In genomic region chr1:230121950-230122349, GRCh38 we compare ENCODE assay signal across 27 cellular contexts. TPM values are rescaled to one million over a fixed set of nuclear protein-coding genes. Genes with fewer than 3 reads are reported as not detected.
A peak's percentile ranks its signal among the peaks of the same experiment; 100 is the strongest.
DNase-seq lines count a peak whose midpoint lies in the region; ATAC-seq, FAIRE-seq and TF ChIP-seq lines count a peak whose summit lies in the region.
"Had no signal": no experiment of that assay in that cellular context is flagged by ENCODE, and none has a peak within 500 bp of the region (broad histone marks: within the 10 kb centered on the region; RNA-seq: fewer than 3 reads in every experiment).

No MANE protein-coding gene starts in this region.

- H3K9me3 ChIP-seq in KOPT-K1 (ENCODE audit: insufficient read depth, low read length, poor library complexity, severe bottlenecking) (no peaks in the 10 kb centered on the region), RWPE2 (ENCODE audit: severe bottlenecking) (no peaks in the 10 kb centered on the region), pancreas (no peaks in the 10 kb centered on the region)
- H3K9me3 ChIP-seq: heart left ventricle, psoas muscle, sigmoid colon, thoracic aorta had no signal

- POLR2A ChIA-PET in activated CD4-positive, alpha-beta memory T cell treated with anti-CD3 and anti-CD28 coated beads, Interleukin-2, amount 10 ng/mL, durations not matched to agents 7 days and 5 days (lab: Charles Lee) = interaction anchor here (1.4 kb wide), 1 partner anchor 11 kb away, joined by 11 read pairs; no protein-coding TSS in a partner anchor

- DNase-seq in RWPE2 (ENCODE audit: low spot score) (no peak), epithelial cell of prostate (ENCODE audit: low read depth, low spot score) (no peak), pancreas (peak in 1 of 6 donors; percentile 51)
- no peak for DNase-seq in stimulated activated CD4-positive, alpha-beta T cell treated with anti-CD3 and anti-CD28 coated beads, Interleukin-2, amount 100 ng/mL, for 48 hours
- DNase-seq in activated CD4-positive, alpha-beta memory T cell treated with anti-CD3 and anti-CD28 coated beads, Interleukin-2, amount 10 ng/mL, durations not matched to agents 7 days and 5 days = no peak
- DNase-seq: activated CD4-positive, alpha-beta T cell treated with anti-CD3 and anti-CD28 coated beads for 36 hours; activated naive CD4-positive, alpha-beta T cell treated with Interleukin-2 at 50 U/mL for 16 hours; activated T-cell treated with anti-CD3 and anti-CD28 coated beads, Interleukin-2, amount 50 U/mL, for 4 hours; CD4-positive, alpha-beta T cell; effector memory CD4-positive, alpha-beta T cell; foreskin fibroblast; H7; heart left ventricle; NCI-H1105; NCI-H2029; NCI-H526 treated with DMSO at 0.1 percent for 48 hours; psoas muscle; sigmoid colon; stimulated activated naive CD4-positive, alpha-beta T cell treated with Interleukin-2 at 50 U/mL for 16 hours; T-helper 2 cell had no signal

- H3K4me1 ChIP-seq in RWPE2 (ENCODE audit: insufficient read depth, poor library complexity, severe bottlenecking) (peaks cover 33% of the 10 kb centered on the region), pancreas (peaks cover 0 to 46% (median 27%) of the 10 kb centered on the region in 3 donors)

- H3K27ac Mint-ChIP-seq in activated CD4-positive, alpha-beta memory T cell treated with anti-CD3 and anti-CD28 coated beads, Interleukin-2, amount 10 ng/mL, durations not matched to agents 7 days and 5 days = no peak overlapping the region
- no peak overlapping the region for H3K27ac Mint-ChIP-seq in activated T-helper 17 cell treated with anti-CD3 and anti-CD28 coated beads, Interleukin-2, amount 50 U/mL, for 72 hours
- H3K27ac Mint-ChIP-seq: activated CD4-positive, alpha-beta T cell treated with anti-CD3 and anti-CD28 coated beads for 36 hours; CD4-positive, alpha-beta T cell had no signal

- no peaks in the 10 kb centered on the region for H3K27me3 Mint-ChIP-seq in activated CD4-positive, alpha-beta memory T cell treated with anti-CD3 and anti-CD28 coated beads, Interleukin-2, amount 10 ng/mL, durations not matched to agents 7 days and 5 days
- no peaks in the 10 kb centered on the region for H3K27me3 Mint-ChIP-seq in activated T-helper 17 cell treated with anti-CD3 and anti-CD28 coated beads, Interleukin-2, amount 50 U/mL, for 72 hours
- H3K27me3 Mint-ChIP-seq: activated CD4-positive, alpha-beta T cell treated with anti-CD3 and anti-CD28 coated beads for 36 hours; CD4-positive, alpha-beta T cell had no signal

- H3K4me3 Mint-ChIP-seq in activated CD4-positive, alpha-beta memory T cell treated with anti-CD3 and anti-CD28 coated beads, Interleukin-2, amount 10 ng/mL, durations not matched to agents 7 days and 5 days = no peak overlapping the region
- no peak overlapping the region for H3K4me3 Mint-ChIP-seq in activated T-helper 17 cell treated with anti-CD3 and anti-CD28 coated beads, Interleukin-2, amount 50 U/mL, for 72 hours
- H3K4me3 Mint-ChIP-seq: activated CD4-positive, alpha-beta T cell treated with anti-CD3 and anti-CD28 coated beads for 36 hours; activated T-cell treated with anti-CD3 and anti-CD28 coated beads, Interleukin-2, amount 50 U/mL, for 4 hours; CD4-positive, alpha-beta T cell had no signal

- no peaks in the 10 kb centered on the region for H3K9me3 Mint-ChIP-seq in activated CD4-positive, alpha-beta memory T cell treated with anti-CD3 and anti-CD28 coated beads, Interleukin-2, amount 10 ng/mL, durations not matched to agents 7 days and 5 days
- no peaks in the 10 kb centered on the region for H3K9me3 Mint-ChIP-seq in activated T-helper 17 cell treated with anti-CD3 and anti-CD28 coated beads, Interleukin-2, amount 50 U/mL, for 72 hours
- H3K9me3 Mint-ChIP-seq: activated T-cell treated with anti-CD3 and anti-CD28 coated beads, Interleukin-2, amount 50 U/mL, for 4 hours; CD4-positive, alpha-beta T cell had no signal

- no peak for FAIRE-seq in pancreas (lab: Jason Lieb, UNC)
- FAIRE-seq: bronchial epithelial cell had no signal

- no peak for TF ChIP-seq CTCF in RWPE2 (IDR thresholded peaks at IDR 0.05; ENCODE audit: poor library complexity, severe bottlenecking)
- TF ChIP-seq CTCF in pancreas (IDR thresholded peaks at IDR 0.05) = no peak

- intact Hi-C loops in pancreas (cut with DNase I) = no loop called here

- CTCF ChIA-PET in activated CD4-positive, alpha-beta memory T cell treated with anti-CD3 and anti-CD28 coated beads, Interleukin-2, amount 10 ng/mL, durations not matched to agents 7 days and 5 days (lab: Charles Lee) = interaction anchor here (0.7 to 1.9 kb wide), 3 partner anchors 12 to 42 kb away, joined by 3 to 9 read pairs (median 5); no protein-coding TSS in a partner anchor

- H3K27ac ChIP-seq in KOPT-K1 (ENCODE audit: low read depth, low read length, poor library complexity, severe bottlenecking) = peak overlapping the region; percentile 89
- H3K27ac ChIP-seq in RWPE2 (ENCODE audit: poor library complexity, severe bottlenecking) = peak overlapping the region; percentile 79
- H3K27ac ChIP-seq in epithelial cell of prostate = peak overlapping the region; percentile 68
- peak overlapping the region in 1 of 4 donors; percentile 24 for H3K27ac ChIP-seq in pancreas
- H3K27ac ChIP-seq: coronary artery, heart left ventricle, psoas muscle, sigmoid colon, thoracic aorta had no signal

- WGBS in pancreas, 2 donors = 42 to 45% methylated on average over 4 of the region's 4 CpGs

- H3K36me3 Mint-ChIP-seq in activated CD4-positive, alpha-beta memory T cell treated with anti-CD3 and anti-CD28 coated beads, Interleukin-2, amount 10 ng/mL, durations not matched to agents 7 days and 5 days (ENCODE audit: low read depth) = peaks cover 4% of the 10 kb centered on the region
- peaks cover 13% of the 10 kb centered on the region for H3K36me3 Mint-ChIP-seq in activated T-helper 17 cell treated with anti-CD3 and anti-CD28 coated beads, Interleukin-2, amount 50 U/mL, for 72 hours (ENCODE audit: low read depth)

- H3K27me3 ChIP-seq in RWPE2 (ENCODE audit: insufficient read depth, poor library complexity, severe bottlenecking) (no peaks in the 10 kb centered on the region), pancreas (no peaks in the 10 kb centered on the region)
- H3K27me3 ChIP-seq: heart left ventricle, sigmoid colon had no signal

- H3K36me3 ChIP-seq in KOPT-K1 (ENCODE audit: insufficient read depth, low read length) (peaks cover 40% of the 10 kb centered on the region), RWPE2 (ENCODE audit: low read depth) (no peaks in the 10 kb centered on the region), pancreas (no peaks in the 10 kb centered on the region)
- H3K36me3 ChIP-seq: heart left ventricle, sigmoid colon, thoracic aorta had no signal

- H3K4me1 Mint-ChIP-seq in activated CD4-positive, alpha-beta memory T cell treated with anti-CD3 and anti-CD28 coated beads, Interleukin-2, amount 10 ng/mL, durations not matched to agents 7 days and 5 days = peaks cover 48% of the 10 kb centered on the region
- H3K4me1 Mint-ChIP-seq in activated T-helper 17 cell treated with anti-CD3 and anti-CD28 coated beads, Interleukin-2, amount 50 U/mL, for 72 hours = peaks cover 47% of the 10 kb centered on the region

- ATAC-seq in RWPE2 (ENCODE audit: low read depth) (no peak), pancreas (peak; percentile 54 to 72 (median 66)), GM21447 (IDR thresholded peaks at IDR 0.05; ENCODE audit: unreplicated experiment) (no peak)
- ATAC-seq in activated T-helper 17 cell treated with anti-CD3 and anti-CD28 coated beads, Interleukin-2, amount 50 U/mL, for 72 hours (replicated peaks) = no peak
- ATAC-seq: activated CD4-positive, alpha-beta T cell treated with anti-CD3 and anti-CD28 coated beads for 36 hours; activated T-cell treated with anti-CD3 and anti-CD28 coated beads, Interleukin-2, amount 50 U/mL, for 4 hours; heart left ventricle; SK-N-SH treated with all-trans-retinoic acid at 6 μM for 48 hours had no signal

- H3K4me3 ChIP-seq in RWPE2 (ENCODE audit: severe bottlenecking) (no peak overlapping the region), pancreas (no peak overlapping the region)
- H3K4me3 ChIP-seq: coronary artery, heart left ventricle, psoas muscle, sigmoid colon, thoracic aorta had no signal

RNA-seq across cellular contexts. Expression of gene GALNT2, which starts 54.9 kb away (rescaled TPM):
- total RNA-seq in pancreas = 100 to 1,000 TPM in 1 of 6 donors, 10 to 100 TPM in 5; 50.7 to 118 (median 71.3) TPM
- polyA plus RNA-seq in pancreas = 10 to 100 TPM; 18.3 to 24.2 TPM
- total RNA-seq in activated CD4-positive, alpha-beta memory T cell treated with anti-CD3 and anti-CD28 coated beads, Interleukin-2, amount 10 ng/mL, durations not matched to agents 7 days and 5 days = 10 to 100 TPM; 18.7 to 19.1 TPM
- 10 to 100 TPM; 49.7 to 53.6 TPM for total RNA-seq in activated T-helper 17 cell treated with anti-CD3 and anti-CD28 coated beads, Interleukin-2, amount 50 U/mL, for 72 hours

Comparison
In these comparisons a context has a peak if more than half of its experiments do, and no peak if none do; other contexts are left out.
1. ATAC-seq: peak in pancreas (4 of 4); none in RWPE2 (single experiment), GM21447 (single experiment) and activated T-helper 17 cell treated with anti-CD3 and anti-CD28 coated beads, Interleukin-2, amount 50 U/mL, for 72 hours (single experiment).